In genomic region chr1:206035027-206035426, GRCh38 we compare ENCODE assay signal across 1 cellular context.
TF ChIP-seq lines count a peak whose summit lies in the region.

No MANE protein-coding gene starts in this region.

TF ChIP-seq in HepG2, 621 proteins besides CTCF, POLR2A, EP300 and RAD21:
- TF ChIP-seq MYPOP (CRISPR knock-in tag; IDR thresholded peaks at IDR 0.05): no peak
- no peak for TF ChIP-seq ZBTB7B (CRISPR knock-in tag; IDR thresholded peaks at IDR 0.05)
- TF ChIP-seq IKZF4 (CRISPR knock-in tag; IDR thresholded peaks at IDR 0.05; ENCODE audit: borderline replicate concordance, low read depth, not compliant biosample characterization): no peak
- no peak for TF ChIP-seq ZNF605 (CRISPR knock-in tag; IDR thresholded peaks at IDR 0.05)
- TF ChIP-seq ZSCAN12 (CRISPR knock-in tag; IDR thresholded peaks at IDR 0.05): no peak
